In genomic region chr4:123953556-123953955, GRCh38 we compare ENCODE assay signal across 21 cellular contexts.
"Had no signal": no experiment of that assay in that cellular context is flagged by ENCODE, and none has a peak within 500 bp of the region (broad histone marks: within the 10 kb centered on the region; RNA-seq: fewer than 3 reads in every experiment).

No MANE protein-coding gene starts in this region.

- ATAC-seq: gastroesophageal sphincter; heart right ventricle; left colon; lower lobe of right lung; sciatic nerve; stimulated activated naive CD8-positive, alpha-beta T cell treated with anti-CD3 and anti-CD28 coated beads, Interleukin-15, amount 100 ng/mL, for 72 hours; upper lobe of right lung had no signal

- H3K36me3 Mint-ChIP-seq: neural progenitor cell had no signal

- H3K27ac Mint-ChIP-seq: activated CD4-positive, alpha-beta T cell treated with anti-CD3 and anti-CD28 coated beads, Interleukin-2, amount 10 ng/mL, durations not matched to agents 24 days and 14 days; activated T-helper 1 cell treated with anti-CD3 and anti-CD28 coated beads, Interleukin-12 subunit alpha, Interleukin-12 subunit beta, Interleukin-2, Interleukin-4 antibody, amounts not matched to agents 30 ng/mL and 10 ng/mL and 1 ng/mL, durations not matched to agents 14 hours and 24 hours and 36 hours; naive B cell; neural progenitor cell had no signal

- H3K4me3 ChIP-seq: gastroesophageal sphincter, heart right ventricle, lower lobe of right lung, neural progenitor cell, ovary, upper lobe of right lung had no signal

- H3K4me2 ChIP-seq: neural progenitor cell had no signal

- H3K27ac ChIP-seq: epithelial cell of prostate, gastroesophageal sphincter, heart right ventricle, lower lobe of right lung, neural progenitor cell, ovary, upper lobe of right lung had no signal

- DNase-seq: activated CD4-positive, alpha-beta T cell treated with anti-CD3 and anti-CD28 coated beads, Interleukin-2, amount 10 ng/mL, durations not matched to agents 24 days and 14 days; activated CD4-positive, CD25-positive, alpha-beta regulatory T cell; activated CD8-positive, alpha-beta memory T cell treated with anti-CD3 and anti-CD28 coated beads for 24 hours; anterior cingulate cortex; cerebellar nuclear complex; effector CD8-positive, alpha-beta T cell; heart right ventricle; left colon; lower lobe of right lung; midbrain; naive B cell; ovary; stimulated activated CD4-positive, alpha-beta T cell treated with anti-CD3 and anti-CD28 coated beads, Interleukin-1b, Interleukin-23, amount 100 ng/mL, for 48 hours; stimulated activated naive CD8-positive, alpha-beta T cell treated with anti-CD3 and anti-CD28 coated beads, Interleukin-15, amount 100 ng/mL, for 72 hours; upper lobe of right lung had no signal

- H2AFZ ChIP-seq: neural progenitor cell had no signal

- FAIRE-seq: islet of Langerhans had no signal

- H3K4me1 ChIP-seq: gastroesophageal sphincter, heart right ventricle, lower lobe of right lung, neural progenitor cell, upper lobe of right lung had no signal

- H3K4me3 Mint-ChIP-seq: activated CD4-positive, alpha-beta T cell treated with anti-CD3 and anti-CD28 coated beads, Interleukin-2, amount 10 ng/mL, durations not matched to agents 24 days and 14 days; activated T-helper 1 cell treated with anti-CD3 and anti-CD28 coated beads, Interleukin-12 subunit alpha, Interleukin-12 subunit beta, Interleukin-2, Interleukin-4 antibody, amounts not matched to agents 30 ng/mL and 10 ng/mL and 1 ng/mL, durations not matched to agents 14 hours and 24 hours and 36 hours; naive B cell; neural progenitor cell; stimulated activated naive CD8-positive, alpha-beta T cell treated with anti-CD3 and anti-CD28 coated beads, Interleukin-15, amount 100 ng/mL, for 72 hours had no signal

- H3K27me3 ChIP-seq: gastroesophageal sphincter, heart right ventricle, neural progenitor cell, ovary, upper lobe of right lung had no signal

- H3K36me3 ChIP-seq: gastroesophageal sphincter, heart right ventricle, lower lobe of right lung, neural progenitor cell, ovary, upper lobe of right lung had no signal

- H3K9me3 ChIP-seq: gastroesophageal sphincter, heart right ventricle, lower lobe of right lung, ovary, upper lobe of right lung had no signal

- H3K27me3 Mint-ChIP-seq: activated CD4-positive, alpha-beta T cell treated with anti-CD3 and anti-CD28 coated beads, Interleukin-2, amount 10 ng/mL, durations not matched to agents 24 days and 14 days; stimulated activated naive CD8-positive, alpha-beta T cell treated with anti-CD3 and anti-CD28 coated beads, Interleukin-15, amount 100 ng/mL, for 72 hours had no signal

- H3K4me1 Mint-ChIP-seq: activated CD4-positive, alpha-beta T cell treated with anti-CD3 and anti-CD28 coated beads, Interleukin-2, amount 10 ng/mL, durations not matched to agents 24 days and 14 days; naive B cell; neural progenitor cell; stimulated activated naive CD8-positive, alpha-beta T cell treated with anti-CD3 and anti-CD28 coated beads, Interleukin-15, amount 100 ng/mL, for 72 hours had no signal

- H3K9ac ChIP-seq: neural progenitor cell had no signal

- H3K9me3 Mint-ChIP-seq: activated CD4-positive, alpha-beta T cell treated with anti-CD3 and anti-CD28 coated beads, Interleukin-2, amount 10 ng/mL, durations not matched to agents 24 days and 14 days; activated T-helper 1 cell treated with anti-CD3 and anti-CD28 coated beads, Interleukin-12 subunit alpha, Interleukin-12 subunit beta, Interleukin-2, Interleukin-4 antibody, amounts not matched to agents 30 ng/mL and 10 ng/mL and 1 ng/mL, durations not matched to agents 14 hours and 24 hours and 36 hours; naive B cell; stimulated activated naive CD8-positive, alpha-beta T cell treated with anti-CD3 and anti-CD28 coated beads, Interleukin-15, amount 100 ng/mL, for 72 hours had no signal
